Comparison of ENCODE assay signal across 23 cellular contexts in the genomic region with DNA sequence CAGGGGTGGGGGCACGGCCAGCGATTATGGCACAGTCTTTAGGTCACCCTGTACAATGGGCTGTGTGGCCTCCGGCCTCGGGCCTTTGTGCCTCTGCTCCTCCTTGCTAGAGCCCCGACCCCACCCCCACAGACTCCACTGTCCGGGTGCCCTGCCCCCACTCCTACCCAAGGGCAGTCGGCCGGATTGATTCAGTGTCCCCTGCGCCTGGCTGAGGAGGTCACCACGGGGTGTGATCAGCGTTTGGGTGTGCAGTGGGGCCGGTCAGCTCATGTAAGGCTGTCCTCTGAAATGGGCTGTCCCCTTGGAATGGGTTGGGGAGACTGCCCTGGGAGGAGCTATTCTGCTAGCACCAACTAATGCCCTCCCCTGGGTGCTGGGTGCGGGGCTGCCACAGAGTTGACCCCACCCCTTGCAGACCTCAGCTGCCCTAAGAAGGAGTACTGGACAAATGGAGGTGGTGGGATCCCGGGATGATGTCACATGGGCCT. TPM values are rescaled to one million over a fixed set of nuclear protein-coding genes. Genes with fewer than 3 reads are reported as not detected.
DNase-seq lines count a peak whose midpoint lies in the region; ATAC-seq, FAIRE-seq and TF ChIP-seq lines count a peak whose summit lies in the region.
"Had no signal": no experiment of that assay in that cellular context is flagged by ENCODE, and none has a peak within 500 bp of the region (broad histone marks: within the 10 kb centered on the region; RNA-seq: fewer than 3 reads in every experiment).

No MANE protein-coding gene starts in this region.

- H2AK5ac ChIP-seq in H1 (ENCODE audit: low read depth, low read length), result no peak overlapping the region

- H4K91ac ChIP-seq in H1 (replicated peaks; ENCODE audit: insufficient read length, low read length), result no peak overlapping the region

- no peaks in the 10 kb centered on the region for H3K79me1 ChIP-seq in H1 (ENCODE audit: low read depth, low read length)

- in situ Hi-C loops in G401 (cut with HindIII; ENCODE audit: low sequenced_read_pairs), result no loop called here

- no peak for TF ChIP-seq POLR2A in H1 (IDR thresholded peaks at IDR 0.05; ENCODE audit: control extremely low read depth in 1 of 2, low read depth in 2 of 2, low read length in 2 of 2)
- TF ChIP-seq POLR2A in suprapubic skin (IDR thresholded peaks at IDR 0.05), result no peak

- POLR2A ChIA-PET in H1 (lab: Charles Lee; ENCODE audit: partially characterized antibody), result interaction anchor here (0.6 kb wide), 1 partner anchor 291 kb away, joined by 3 read pairs; no protein-coding TSS in a partner anchor

- peaks cover 0 to 4% of the 10 kb centered on the region in 2 experiments for H4K20me1 ChIP-seq in H1 (replicated peaks in 1 of 2; ENCODE audit: control insufficient read depth in 1 of 2, insufficient read depth in 2 of 2, low read length in 2 of 2)

- DNase-seq in Right ventricle myocardium superior (peak; percentile 26), right atrium auricular region (ENCODE audit: low spot score) (no peak), H1 (ENCODE audit: low read depth in 1 of 2, low spot score in 2 of 2) (peak in 1 of 2 experiments; percentile 46), left lobe of liver (ENCODE audit: low spot score) (peak; percentile 46), suprapubic skin (ENCODE audit: low spot score in 2 of 2) (peak; percentile 68 to 78), G401 (ENCODE audit: low spot score) (no peak)
- DNase-seq: ACHN; activated CD4-positive, alpha-beta T cell treated with anti-CD3 and anti-CD28 coated beads, Interleukin-2, amount 10 ng/mL, durations not matched to agents 7 days and 5 days; C1 segment of cervical spinal cord; kidney glomerular epithelial cell; NCI-H1417 treated with DMSO at 0.1 percent for 48 hours; NCI-H69; SHP77 treated with DMSO at 0.1 percent for 48 hours had no signal

- intact Hi-C loops in Right ventricle myocardium superior (cut with DNase I), result no loop called here

- H2BK5ac ChIP-seq in H1 (ENCODE audit: low read depth, low read length), result no peak overlapping the region

- FAIRE-seq in H1 (lab: Jason Lieb, UNC), result no peak
- FAIRE-seq: GM18507 had no signal

- no peak overlapping the region for H2BK12ac ChIP-seq in H1 (ENCODE audit: low read depth, low read length)

- no peak overlapping the region for H4K5ac ChIP-seq in H1 (ENCODE audit: insufficient read length, low read depth, low read length)

- no peak overlapping the region for H3K4ac ChIP-seq in H1 (replicated peaks; ENCODE audit: insufficient read length, low read depth, low read length)

- no peak overlapping the region for H3K4me3 ChIP-seq in right atrium auricular region
- no peak overlapping the region for H3K4me3 ChIP-seq in H1 (ENCODE audit: extremely low read depth in 1 of 4, insufficient read depth in 2 of 4, low read depth in 3 of 4, low read length in 4 of 4)
- no peak overlapping the region for H3K4me3 ChIP-seq in suprapubic skin
- H3K4me3 ChIP-seq: breast epithelium, dorsolateral prefrontal cortex had no signal

- H3K23me2 ChIP-seq in H1 (ENCODE audit: low read depth, low read length), result no peaks in the 10 kb centered on the region

- no peak overlapping the region for H3K14ac ChIP-seq in H1 (ENCODE audit: insufficient read length)

- no peak overlapping the region for H3K4me2 ChIP-seq in H1 (ENCODE audit: insufficient read depth in 1 of 2, low read depth in 2 of 2, low read length in 2 of 2)

- H3K36me3 ChIP-seq in right atrium auricular region (no peaks in the 10 kb centered on the region), H1 (ENCODE audit: control insufficient read depth in 2 of 4, insufficient read depth in 4 of 4, low read length in 3 of 4) (no peaks in the 10 kb centered on the region), suprapubic skin (no peaks in the 10 kb centered on the region)
- H3K36me3 ChIP-seq: breast epithelium had no signal

- H2BK15ac ChIP-seq in H1 (ENCODE audit: low read length), result no peak overlapping the region

- WGBS in H1 (ENCODE audit: extremely low coverage in 1 of 2, insufficient coverage in 1 of 2, insufficient read length in 1 of 2, insufficient replicate concordance in 2 of 2, low coverage in 1 of 2, low lambda C conversion rate in 2 of 2, missing lambda C conversion rate in 1 of 2), 2 experiments, result 78% methylated on average over 10 of the region's 14 CpGs; no CpG with 5 or more reads in 1 of the 2 experiments
- WGBS in suprapubic skin, result no CpG with 5 or more reads among the region's 14 CpGs

- ATAC-seq in Right ventricle myocardium superior (ENCODE audit: poor library complexity) (no peak), left lobe of liver (no peak), HG03095 (IDR thresholded peaks at IDR 0.05; ENCODE audit: unreplicated experiment) (no peak), HG03469 (IDR thresholded peaks at IDR 0.05; ENCODE audit: unreplicated experiment) (no peak)
- ATAC-seq: T-cell had no signal

- H3K9ac ChIP-seq in H1 (replicated peaks in 1 of 4; ENCODE audit: extremely low read depth in 1 of 4, low read depth in 3 of 4, low read length in 3 of 4), result no peak overlapping the region

- H2BK20ac ChIP-seq in H1 (ENCODE audit: low read length), result no peak overlapping the region

- H3K9me3 ChIP-seq in right atrium auricular region (no peaks in the 10 kb centered on the region), H1 (ENCODE audit: insufficient read depth in 2 of 2, low read depth in 1 of 2, low read length in 1 of 2) (no peaks in the 10 kb centered on the region), suprapubic skin (no peaks in the 10 kb centered on the region)
- H3K9me3 ChIP-seq: breast epithelium had no signal

- H2BK120ac ChIP-seq in H1 (replicated peaks; ENCODE audit: low read depth, low read length), result no peak overlapping the region

- H3K27me3 ChIP-seq in right atrium auricular region, result no peaks in the 10 kb centered on the region
- no peaks in the 10 kb centered on the region for H3K27me3 ChIP-seq in H1 (replicated peaks in 1 of 4; ENCODE audit: control insufficient read depth in 3 of 4, extremely low read depth in 1 of 4, insufficient read depth in 3 of 4, low read length in 3 of 4)
- H3K27me3 ChIP-seq in suprapubic skin, result peaks cover 10% of the 10 kb centered on the region

- H3K56ac ChIP-seq in H1 (replicated peaks; ENCODE audit: insufficient read length, low read depth, low read length), result no peak overlapping the region

- TF ChIP-seq EP300 in H1 (IDR thresholded peaks at IDR 0.05; ENCODE audit: borderline replicate concordance in 1 of 2, low read depth in 2 of 2, low read length in 2 of 2), result no peak
- TF ChIP-seq EP300 in suprapubic skin (IDR thresholded peaks at IDR 0.05), result no peak

- CTCF ChIA-PET in H1 (lab: Charles Lee; ENCODE audit: partially characterized antibody), result interaction anchor here (0.8 to 2.2 kb wide), 10 partner anchors 12 to 457 kb away, joined by 3 to 13 read pairs (median 4); no protein-coding TSS in a partner anchor

- no peak for TF ChIP-seq RAD21 in H1 (IDR thresholded peaks at IDR 0.05 in 1 of 2, conservative IDR thresholded peaks at IDR 0.05 in 1 of 2; ENCODE audit: low read depth in 2 of 2, low read length in 2 of 2)

- no peak overlapping the region for H3K23ac ChIP-seq in H1 (ENCODE audit: insufficient read length)

- H3K4me1 ChIP-seq in right atrium auricular region, result peaks cover 0 to 7% of the 10 kb centered on the region in 2 donors
- H3K4me1 ChIP-seq in H1 (replicated peaks in 1 of 4; ENCODE audit: control insufficient read depth in 3 of 4, insufficient read depth in 4 of 4, low read length in 3 of 4), result peaks cover 0 to 14% (median 1%) of the 10 kb centered on the region in 4 experiments; a peak in 5 of 7 replicates
- peaks cover 87% of the 10 kb centered on the region for H3K4me1 ChIP-seq in suprapubic skin
- H3K4me1 ChIP-seq: breast epithelium, foreskin keratinocyte had no signal

- no peak overlapping the region for H3K27ac ChIP-seq in right atrium auricular region
- H3K27ac ChIP-seq in H1 (ENCODE audit: low read depth, low read length), result no peak overlapping the region
- peak overlapping the region; percentile 81 for H3K27ac ChIP-seq in suprapubic skin
- H3K27ac ChIP-seq: breast epithelium, dorsolateral prefrontal cortex, foreskin keratinocyte had no signal

- peak overlapping the region; percentile 19; the same call in 1 of the 2 replicates for H3K18ac ChIP-seq in H1 (ENCODE audit: extremely low read depth, low read length)

- no peaks in the 10 kb centered on the region for H3K79me2 ChIP-seq in H1 (ENCODE audit: control insufficient read depth in 1 of 2, insufficient read depth in 2 of 2, low read length in 2 of 2)

- TF ChIP-seq CTCF in right atrium auricular region (IDR thresholded peaks at IDR 0.05) (no peak), H1 (IDR thresholded peaks at IDR 0.05; ENCODE audit: control extremely low read depth in 1 of 3, insufficient read depth in 1 of 3, low read depth in 1 of 3, low read length in 3 of 3) (no peak), suprapubic skin (IDR thresholded peaks at IDR 0.05) (no peak)

- no peak overlapping the region for H4K8ac ChIP-seq in H1 (ENCODE audit: extremely low read depth, insufficient read depth, low read length)

- no peak overlapping the region for H2AFZ ChIP-seq in H1 (ENCODE audit: low read length)

RNA-seq across cellular contexts. Expression of a gene that starts 23.1 kb away (rescaled TPM):
- total RNA-seq in Right ventricle myocardium superior, result 44.1 TPM
- 100 to 1,000 TPM in 1 of 2 donors, 10 to 100 TPM in 1; 78.5 to 161 TPM for total RNA-seq in right atrium auricular region
- total RNA-seq in H1 (2021; fragmentation: NEBNext Ultra II Directional; extraction: Animal tissue kit (Norgen Biotek cat#: 25700)), result 0.34 and 0.46 TPM in 2 replicates
- 0.59 and 0.89 TPM in 2 replicates for polyA plus RNA-seq in H1 (2011; rRNA removed)
- 0.79 TPM for polyA plus RNA-seq in H1 (2011; cell fraction: cytosol; rRNA removed)
- 6.4 TPM for polyA plus RNA-seq in H1 (2011; cell fraction: nucleus; rRNA removed)
- polyA plus RNA-seq in H1 (2012, experiment 1 of 2), result 0.22 to 1.6 TPM (median 1.0 TPM) in 4 replicates
- 0.21 TPM for polyA plus RNA-seq in H1 (2012, experiment 2 of 2)
- 0.36 TPM for polyA plus RNA-seq in H1 (2013, experiment 1 of 2)
- polyA plus RNA-seq in H1 (2013, experiment 2 of 2), result 0.06 TPM
- 0.32 and 1.2 TPM in 2 replicates for polyA minus RNA-seq in H1 (2011; rRNA and poly(A)+ RNA removed)
- polyA minus RNA-seq in H1 (2011; cell fraction: cytosol; rRNA and poly(A)+ RNA removed), result 1.3 TPM
- 2.8 TPM for polyA minus RNA-seq in H1 (2011; cell fraction: nucleus; rRNA and poly(A)+ RNA removed)
- 282 TPM for total RNA-seq in left lobe of liver
- total RNA-seq in suprapubic skin, result 10 to 100 TPM; 26.0 to 38.5 (median 28.2) TPM
- total RNA-seq in G401 (2014; rRNA removed; shearing (Covaris generic)), result not detected in 2 replicates
- total RNA-seq: activated CD4-positive, alpha-beta T cell treated with anti-CD3 and anti-CD28 coated beads, Interleukin-2, amount 10 ng/mL, durations not matched to agents 7 days and 5 days; M059J; neural crest cell had no signal
- polyA plus RNA-seq: IgD-negative memory B cell had no signal

RNA-seq across cellular contexts. Expression of a gene that starts 29.8 kb away (rescaled TPM):
- total RNA-seq in Right ventricle myocardium superior (6.3 TPM), right atrium auricular region (10 to 100 TPM in 1 of 2 donors, 1 to 10 TPM in 1; 5.6 to 14.1 TPM), left lobe of liver (1.3 TPM), suprapubic skin (1 to 10 TPM; 2.1 to 6.1 (median 4.6) TPM)
- 41.6 and 42.3 TPM in 2 replicates for total RNA-seq in H1 (2021; fragmentation: NEBNext Ultra II Directional; extraction: Animal tissue kit (Norgen Biotek cat#: 25700))
- 11.5 and 25.9 TPM in 2 replicates for polyA plus RNA-seq in H1 (2011; rRNA removed)
- polyA plus RNA-seq in H1 (2011; cell fraction: cytosol; rRNA removed), result 18.3 TPM
- 49.7 TPM for polyA plus RNA-seq in H1 (2011; cell fraction: nucleus; rRNA removed)
- polyA plus RNA-seq in H1 (2012, experiment 1 of 2), result 14.7 to 22.6 TPM (median 20.0 TPM) in 4 replicates
- polyA plus RNA-seq in H1 (2012, experiment 2 of 2), result 16.2 TPM
- polyA plus RNA-seq in H1 (2013, experiment 1 of 2), result 13.6 TPM
- polyA plus RNA-seq in H1 (2013, experiment 2 of 2), result 12.8 TPM
- 2.8 and 6.1 TPM in 2 replicates for polyA minus RNA-seq in H1 (2011; rRNA and poly(A)+ RNA removed)
- 24.9 TPM for polyA minus RNA-seq in H1 (2011; cell fraction: cytosol; rRNA and poly(A)+ RNA removed)
- 24.4 TPM for polyA minus RNA-seq in H1 (2011; cell fraction: nucleus; rRNA and poly(A)+ RNA removed)
- total RNA-seq in G401 (2014; rRNA removed; shearing (Covaris generic)), result 19.8 and 21.2 TPM in 2 replicates
- total RNA-seq: M059J had no signal
- polyA plus RNA-seq: IgD-negative memory B cell had no signal

Comparison
In these comparisons a context has a peak if more than half of its experiments do, and no peak if none do; other contexts are left out.
1. DNase-seq: peak in Right ventricle myocardium superior (single experiment), left lobe of liver (single experiment) and suprapubic skin (2 of 2); none in right atrium auricular region (single experiment) and G401 (single experiment).
2. RNA of a gene that starts 23.1 kb away (total RNA-seq): 282 TPM in left lobe of liver (single experiment), 78.5 to 161 TPM in right atrium auricular region, 44.1 TPM in Right ventricle myocardium superior (single experiment) and 26.0 to 38.5 TPM in suprapubic skin; 0.34 to 0.46 TPM in H1 and not detected in G401; every median in the first group is over 10 times any median in the second.